8 cellular contexts compared by ENCODE assay signal in genomic region chr19:45154064-45154827, GRCh38. TPM values are rescaled to one million over a fixed set of nuclear protein-coding genes. Genes with fewer than 3 reads are reported as not detected.
DNase-seq lines count a peak whose midpoint lies in the region; ATAC-seq and TF ChIP-seq lines count a peak whose summit lies in the region.

No MANE protein-coding gene starts in this region.

- peak overlapping the region; percentile 81 for H3K4me3 Mint-ChIP-seq in endothelial cell (ENCODE audit: unreplicated experiment)

- no peak for ATAC-seq in HG03442 (IDR thresholded peaks at IDR 0.05; ENCODE audit: unreplicated experiment)
- no peak for ATAC-seq in activated CD4-positive, CD25-positive, alpha-beta regulatory T cell treated with anti-CD3 and anti-CD28 coated beads, Interleukin-2, amount 50 U/mL, for 24 hours

- no peak for TF ChIP-seq CTCF in endothelial cell (IDR thresholded peaks at IDR 0.05; ENCODE audit: unreplicated experiment)

- peak; percentile 85 for DNase-seq in ELF-1 (ENCODE audit: low read depth, low spot score)
- DNase-seq in OCI-M2 (lab: John Stamatoyannopoulos, UW; ENCODE audit: unreplicated experiment): peak; percentile 44
- DNase-seq in endothelial cell (ENCODE audit: low spot score): no peak
- DNase-seq in non-pigmented ciliary epithelial cell (ENCODE audit: low read depth): peak; percentile 69
- no peak for DNase-seq in COR-L47 (lab: John Stamatoyannopoulos, UW)
- DNase-seq in mesenteric fat pad (ENCODE audit: low spot score): no peak

- no peaks in the 10 kb centered on the region for H3K9me3 Mint-ChIP-seq in endothelial cell (ENCODE audit: unreplicated experiment)

- H3K36me3 Mint-ChIP-seq in endothelial cell (ENCODE audit: low read depth, unreplicated experiment): peaks cover 1% of the 10 kb centered on the region

- peaks cover 32% of the 10 kb centered on the region for H3K27me3 Mint-ChIP-seq in endothelial cell (ENCODE audit: unreplicated experiment)

- peak overlapping the region; percentile 36 for H3K27ac Mint-ChIP-seq in endothelial cell (ENCODE audit: unreplicated experiment)

- H3K4me1 Mint-ChIP-seq in endothelial cell (ENCODE audit: unreplicated experiment): peaks cover 13% of the 10 kb centered on the region

RNA-seq across cellular contexts. Expression of gene NKPD1, which starts 6.5 kb away (rescaled TPM):
- total RNA-seq in endothelial cell (ENCODE audit: unreplicated experiment) (0.67 TPM), mesenteric fat pad (not detected)

RNA-seq across cellular contexts. Expression of gene TRAPPC6A, which starts 23.8 kb away (rescaled TPM):
- 86.2 TPM for total RNA-seq in endothelial cell (ENCODE audit: unreplicated experiment)
- total RNA-seq in mesenteric fat pad: 12.3 TPM

RNA-seq across cellular contexts. Expression of gene BLOC1S3, which starts 24.3 kb away (rescaled TPM):
- total RNA-seq in endothelial cell (ENCODE audit: unreplicated experiment): 22.7 TPM
- 8.4 TPM for total RNA-seq in mesenteric fat pad

Comparison
In these comparisons a context has a peak if more than half of its experiments do, and no peak if none do; other contexts are left out.
1. DNase-seq: peak in ELF-1 (single experiment), OCI-M2 (single experiment) and non-pigmented ciliary epithelial cell (single experiment); none in endothelial cell (single experiment), COR-L47 (single experiment) and mesenteric fat pad (single experiment).